In the genomic region with DNA sequence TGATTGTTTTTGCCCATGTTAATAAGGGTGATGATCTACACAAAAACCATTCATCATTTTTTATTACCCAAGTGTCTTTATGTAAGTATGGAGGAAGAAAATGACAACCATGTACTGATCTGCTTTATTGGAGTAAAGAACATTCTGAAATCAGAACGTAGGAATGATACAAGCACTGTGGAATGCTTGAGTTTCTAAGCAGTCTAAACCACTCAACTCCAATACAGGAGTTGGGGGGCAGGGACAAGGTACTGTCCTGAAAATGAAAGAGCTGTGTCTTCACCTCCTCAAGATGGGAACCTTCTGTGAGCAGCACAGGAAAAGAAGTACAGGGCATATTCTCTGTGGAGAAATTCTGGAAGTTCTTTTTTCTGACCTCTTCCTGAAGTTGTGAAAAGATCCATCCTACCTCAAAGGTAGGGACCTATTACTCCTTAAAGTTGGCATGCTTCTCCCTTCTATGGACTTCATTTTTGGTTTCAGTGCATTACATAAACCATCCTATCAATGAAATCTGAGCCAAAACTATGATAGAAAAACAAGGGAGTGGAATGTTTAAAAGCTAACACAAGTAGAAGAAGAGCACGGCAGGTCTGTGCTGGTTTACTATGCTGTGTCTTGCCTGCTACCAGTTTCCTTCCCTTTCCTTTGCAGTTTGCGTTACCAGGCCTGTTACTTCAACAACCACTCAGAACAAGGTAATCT, we compare ENCODE assay signal across 18 cellular contexts.
DNase-seq lines count a peak whose midpoint lies in the region; ATAC-seq, FAIRE-seq and TF ChIP-seq lines count a peak whose summit lies in the region.
"Had no signal": no experiment of that assay in that cellular context is flagged by ENCODE, and none has a peak within 500 bp of the region (broad histone marks: within the 10 kb centered on the region; RNA-seq: fewer than 3 reads in every experiment).

No MANE protein-coding gene starts in this region.

- no peak overlapping the region for H3K56ac ChIP-seq in mesendoderm (ENCODE audit: low read length)

- H3K4me1 Mint-ChIP-seq in activated T-cell treated with anti-CD3 and anti-CD28 coated beads, Interleukin-2, amount 50 U/mL, for 24 hours (ENCODE audit: low read depth) = no peaks in the 10 kb centered on the region
- H3K4me1 Mint-ChIP-seq: activated naive CD8-positive, alpha-beta T cell treated with anti-CD3 and anti-CD28 coated beads, Interleukin-2, amount 10 ng/mL, durations not matched to agents 7 days and 5 days; T-cell had no signal

- no peak for ATAC-seq in GM19351 (IDR thresholded peaks at IDR 0.05; ENCODE audit: unreplicated experiment)
- ATAC-seq: activated T-cell treated with anti-CD3 and anti-CD28 coated beads, Interleukin-2, amount 50 U/mL, for 72 hours; effector memory CD8-positive, alpha-beta T cell; T-cell had no signal

- no peak overlapping the region for H3K27ac Mint-ChIP-seq in activated T-cell treated with anti-CD3 and anti-CD28 coated beads, Interleukin-2, amount 50 U/mL, for 24 hours
- H3K27ac Mint-ChIP-seq: activated naive CD8-positive, alpha-beta T cell treated with anti-CD3 and anti-CD28 coated beads, Interleukin-2, amount 10 ng/mL, durations not matched to agents 7 days and 5 days; activated T-cell treated with anti-CD3 and anti-CD28 coated beads, Interleukin-2, amount 50 U/mL, for 72 hours; effector memory CD8-positive, alpha-beta T cell; T-cell had no signal

- TF ChIP-seq CTCF in epithelial cell of proximal tubule (conservative IDR thresholded peaks at IDR 0.05; ENCODE audit: low read depth, low read length) = no peak

- H3K4ac ChIP-seq in mesendoderm (ENCODE audit: low read depth, low read length) = no peak overlapping the region

- H3K36me3 ChIP-seq in mesendoderm (ENCODE audit: control insufficient read depth, insufficient read depth, low read length) = no peaks in the 10 kb centered on the region
- H3K36me3 ChIP-seq: spleen had no signal

- H3K9me3 Mint-ChIP-seq in activated T-cell treated with anti-CD3 and anti-CD28 coated beads, Interleukin-2, amount 50 U/mL, for 24 hours = peaks cover 10% of the 10 kb centered on the region

- H3K4me1 ChIP-seq in mesendoderm (ENCODE audit: control insufficient read depth, low read depth, low read length) = no peaks in the 10 kb centered on the region
- H3K4me1 ChIP-seq: spleen had no signal

- H3K4me3 Mint-ChIP-seq in activated T-cell treated with anti-CD3 and anti-CD28 coated beads, Interleukin-2, amount 50 U/mL, for 24 hours = no peak overlapping the region
- H3K4me3 Mint-ChIP-seq: activated naive CD8-positive, alpha-beta T cell treated with anti-CD3 and anti-CD28 coated beads, Interleukin-2, amount 10 ng/mL, durations not matched to agents 7 days and 5 days; activated T-cell treated with anti-CD3 and anti-CD28 coated beads, Interleukin-2, amount 50 U/mL, for 72 hours; effector memory CD8-positive, alpha-beta T cell; T-cell had no signal

- DNase-seq in EL = peak; percentile 73
- peak; percentile 47 for DNase-seq in RCC 7860 (ENCODE audit: low spot score)
- peak; percentile 27 for DNase-seq in epithelial cell of proximal tubule (ENCODE audit: low read depth)
- DNase-seq in mesendoderm = peak; percentile 41
- no peak for DNase-seq in CD1c-positive myeloid dendritic cell (ENCODE audit: extremely low spot score)
- DNase-seq in cardiac septum (ENCODE audit: low spot score) = no peak
- DNase-seq in activated T-cell treated with anti-CD3 and anti-CD28 coated beads, Interleukin-2, amount 50 U/mL, for 24 hours = no peak
- DNase-seq: activated CD4-positive, alpha-beta T cell treated with anti-CD3 and anti-CD28 coated beads, Interleukin-2, amount 50 U/mL, for 48 hours; activated naive CD8-positive, alpha-beta T cell treated with anti-CD3 and anti-CD28 coated beads, Interleukin-2, amount 10 ng/mL, durations not matched to agents 7 days and 5 days; activated T-cell treated with anti-CD3 and anti-CD28 coated beads, Interleukin-2, amount 50 U/mL, for 72 hours; effector memory CD8-positive, alpha-beta T cell; MV-4-11; NCI-H1930; spleen; T-cell had no signal

- no peak overlapping the region for H3K18ac ChIP-seq in mesendoderm (ENCODE audit: low read length)

- no peaks in the 10 kb centered on the region for H3K27me3 Mint-ChIP-seq in activated T-cell treated with anti-CD3 and anti-CD28 coated beads, Interleukin-2, amount 50 U/mL, for 24 hours
- H3K27me3 Mint-ChIP-seq: activated naive CD8-positive, alpha-beta T cell treated with anti-CD3 and anti-CD28 coated beads, Interleukin-2, amount 10 ng/mL, durations not matched to agents 7 days and 5 days; effector memory CD8-positive, alpha-beta T cell; T-cell had no signal

- no peak overlapping the region for H2AK5ac ChIP-seq in mesendoderm (ENCODE audit: low read length)

- no peak overlapping the region for H3K4me3 ChIP-seq in epithelial cell of proximal tubule (ENCODE audit: low read depth, low read length)
- H3K4me3 ChIP-seq in mesendoderm (ENCODE audit: low read length) = no peak overlapping the region
- H3K4me3 ChIP-seq: spleen had no signal

- no peak overlapping the region for H3K23ac ChIP-seq in mesendoderm (ENCODE audit: low read length)

- no peaks in the 10 kb centered on the region for H3K36me3 Mint-ChIP-seq in activated T-cell treated with anti-CD3 and anti-CD28 coated beads, Interleukin-2, amount 50 U/mL, for 24 hours (ENCODE audit: low read depth)
- H3K36me3 Mint-ChIP-seq: activated naive CD8-positive, alpha-beta T cell treated with anti-CD3 and anti-CD28 coated beads, Interleukin-2, amount 10 ng/mL, durations not matched to agents 7 days and 5 days; T-cell had no signal

- H3K27ac ChIP-seq in mesendoderm (ENCODE audit: low read depth, low read length) = no peak overlapping the region
- H3K27ac ChIP-seq: spleen had no signal

- peak; percentile 71 for FAIRE-seq in RCC 7860 (lab: Jason Lieb, UNC)
- FAIRE-seq: G401.6, GM12891 had no signal

- H2BK5ac ChIP-seq in mesendoderm (ENCODE audit: low read length) = no peak overlapping the region

- H3K79me1 ChIP-seq in mesendoderm (ENCODE audit: low read length) = no peaks in the 10 kb centered on the region

- intact Hi-C loops in cardiac septum (cut with DNase I) = no loop called here

- no peak overlapping the region for H2BK15ac ChIP-seq in mesendoderm (replicated peaks; ENCODE audit: low read depth)

- H3K27me3 ChIP-seq in mesendoderm (ENCODE audit: insufficient read depth, low read length, poor library complexity) = no peaks in the 10 kb centered on the region
- H3K27me3 ChIP-seq: spleen had no signal

- no CpG with 5 or more reads among the region's 3 CpGs for WGBS in mesendoderm (ENCODE audit: extremely low coverage, insufficient coverage, low lambda C conversion rate)

- H3K9ac ChIP-seq in mesendoderm (ENCODE audit: low read length) = no peak overlapping the region

- H2BK120ac ChIP-seq in mesendoderm (ENCODE audit: low read depth, low read length) = no peak overlapping the region

- H3K4me2 ChIP-seq in mesendoderm (ENCODE audit: low read length) = no peak overlapping the region

- no peak overlapping the region for H4K5ac ChIP-seq in mesendoderm (ENCODE audit: low read length)

- no peaks in the 10 kb centered on the region for H3K79me2 ChIP-seq in mesendoderm (ENCODE audit: control insufficient read depth, insufficient read depth, low read length)

- H4K8ac ChIP-seq in mesendoderm (ENCODE audit: low read depth, low read length) = no peak overlapping the region

Comparison
In these comparisons a context has a peak if more than half of its experiments do, and no peak if none do; other contexts are left out.
1. DNase-seq: peak in EL (single experiment), RCC 7860 (single experiment), epithelial cell of proximal tubule (single experiment) and mesendoderm (single experiment); none in CD1c-positive myeloid dendritic cell (single experiment), cardiac septum (single experiment) and activated T-cell treated with anti-CD3 and anti-CD28 coated beads, Interleukin-2, amount 50 U/mL, for 24 hours (single experiment).